In the genomic region with DNA sequence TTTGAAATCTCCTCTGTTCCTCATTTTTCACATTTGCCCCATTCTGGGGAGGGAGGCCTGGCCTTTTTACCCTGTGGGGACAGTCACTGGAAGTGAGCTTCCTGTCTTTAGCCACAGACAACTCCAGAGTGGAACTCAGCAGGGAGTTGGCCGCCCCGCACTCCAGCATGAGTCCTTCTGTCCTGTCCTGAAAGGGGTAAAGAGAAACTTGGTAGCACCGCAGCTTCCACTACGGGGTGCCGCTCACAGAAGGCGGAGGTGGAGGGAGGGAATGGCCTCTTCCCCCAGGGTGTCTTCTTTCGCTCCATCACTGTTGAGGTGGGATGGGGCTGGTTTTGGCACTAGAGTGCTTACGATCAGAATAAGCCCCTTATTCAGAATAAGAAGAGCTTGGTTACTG, we compare ENCODE assay signal across 15 cellular contexts.
"Had no signal": no experiment of that assay in that cellular context is flagged by ENCODE, and none has a peak within 500 bp of the region (broad histone marks: within the 10 kb centered on the region; RNA-seq: fewer than 3 reads in every experiment).

No MANE protein-coding gene starts in this region.

- H3K4me1 ChIP-seq: colonic mucosa had no signal

- ATAC-seq: left colon; mucosa of descending colon; naive thymus-derived CD8-positive, alpha-beta T cell had no signal

- H3K9me3 ChIP-seq: colonic mucosa, mucosa of descending colon, neutrophil had no signal

- H3K27me3 ChIP-seq: colonic mucosa, hepatocyte, neutrophil had no signal

- H3K27ac ChIP-seq: colonic mucosa, hepatocyte, neutrophil had no signal

- DNase-seq: colonic mucosa; dermis blood vessel endothelial cell; erythroblast; foreskin melanocyte; kidney; left colon; mammary epithelial cell; mucosa of descending colon; small intestine; stimulated activated CD4-positive, alpha-beta T cell treated with anti-CD3 and anti-CD28 coated beads, Interleukin-2, amount 100 ng/mL, for 48 hours; stimulated activated naive CD4-positive, alpha-beta T cell treated with Interleukin-2 at 50 U/mL for 16 hours; trophoblast cell had no signal

- H3K36me3 ChIP-seq: colonic mucosa, neutrophil had no signal

- H3K4me3 ChIP-seq: colonic mucosa, hepatocyte, mucosa of descending colon had no signal
